8 cellular contexts compared by ENCODE assay signal in the genomic region with DNA sequence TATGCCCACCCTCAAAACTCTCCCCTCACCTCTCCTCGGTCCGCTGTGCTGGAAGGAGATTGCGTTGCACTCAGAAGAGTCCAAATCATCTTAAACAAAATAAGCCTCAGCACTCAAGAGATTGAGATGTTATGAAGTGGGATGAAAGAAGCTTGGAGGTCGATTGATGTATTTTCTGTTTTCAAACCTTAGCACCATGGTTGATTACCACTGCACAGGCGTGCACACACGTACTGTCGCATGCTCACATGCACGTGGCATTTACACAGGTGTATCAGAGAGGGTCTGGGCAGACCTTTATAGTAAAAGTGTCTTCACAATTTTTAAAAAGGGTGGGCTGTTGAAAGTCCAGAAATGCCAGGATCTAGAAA. TPM values are rescaled to one million over a fixed set of nuclear protein-coding genes. Genes with fewer than 3 reads are reported as not detected.
DNase-seq lines count a peak whose midpoint lies in the region; ATAC-seq, FAIRE-seq and TF ChIP-seq lines count a peak whose summit lies in the region.

No MANE protein-coding gene starts in this region.

- no peak for FAIRE-seq in K562 (lab: Jason Lieb, UNC)

- ATAC-seq in heart left ventricle (no peak), K562 (peak; percentile 10), GM21529 (IDR thresholded peaks at IDR 0.05; ENCODE audit: unreplicated experiment) (no peak), HG03095 (IDR thresholded peaks at IDR 0.05; ENCODE audit: unreplicated experiment) (no peak)

- TF ChIP-seq CTCF in heart left ventricle (IDR thresholded peaks at IDR 0.05) (no peak), K562 (IDR thresholded peaks at IDR 0.05 in 2 of 3, conservative IDR thresholded peaks at IDR 0.05 in 1 of 3; ENCODE audit: insufficient read depth in 2 of 3, low read depth in 1 of 3, low read length in 3 of 3) (no peak)

- WGBS in heart left ventricle, 4 donors = 12 to 18% (median 15%) methylated on average over 8 of the region's 8 CpGs
- 6% methylated on average over 8 of the region's 8 CpGs for WGBS in K562 (ENCODE audit: insufficient coverage, low coverage, missing lambda C conversion rate)
- WGBS in mesendoderm (ENCODE audit: extremely low coverage, insufficient coverage, low lambda C conversion rate) = no CpG with 5 or more reads among the region's 8 CpGs

- peak overlapping the region; percentile 39 for H4K8ac ChIP-seq in mesendoderm (ENCODE audit: low read depth, low read length)

- BruUV-seq in K562 (replicated peaks; lab: Mats Ljungman, UMichigan) = TSS peak; percentile 51

- TF ChIP-seq POLR2A in heart left ventricle (IDR thresholded peaks at IDR 0.05) = no peak
- TF ChIP-seq POLR2A in K562 (conservative IDR thresholded peaks at IDR 0.05) = no peak

- H3K9ac ChIP-seq in K562 (ENCODE audit: insufficient read depth in 1 of 2, low read depth in 2 of 2, low read length in 2 of 2) (peak overlapping the region; percentile 73 to 86; a peak in 3 of 4 replicates), mesendoderm (ENCODE audit: low read length) (peak overlapping the region; percentile 87)

- peaks cover 19% of the 10 kb centered on the region for H3K79me2 ChIP-seq in K562 (ENCODE audit: control insufficient read depth, insufficient read depth, low read length)
- peaks cover 29% of the 10 kb centered on the region for H3K79me2 ChIP-seq in mesendoderm (ENCODE audit: control insufficient read depth, insufficient read depth, low read length)

- no peaks in the 10 kb centered on the region for H4K20me1 ChIP-seq in K562 (replicated peaks; ENCODE audit: control insufficient read depth, insufficient read depth, low read length)

- H3K4me3 ChIP-seq in heart left ventricle = peak overlapping the region; percentile 42 to 85 (median 66)
- H3K4me3 ChIP-seq in K562 = peak overlapping the region; percentile 58
- peak overlapping the region; percentile 36 for H3K4me3 ChIP-seq in mesendoderm (ENCODE audit: low read length)

- DNase-seq in heart left ventricle = no peak
- no peak for DNase-seq in cardiac septum (ENCODE audit: low spot score)
- no peak for DNase-seq in K562 (ENCODE audit: extremely low read depth in 1 of 4, low spot score in 3 of 4)
- no peak for DNase-seq in mesendoderm
- no peak for DNase-seq in HuH-7.5 (ENCODE audit: low spot score)
- DNase-seq in NCI-H1436 treated with DMSO at 0.1 percent for 48 hours (lab: John Stamatoyannopoulos, UW) = no peak

- H2AFZ ChIP-seq in K562 (ENCODE audit: low read depth, low read length) = peak overlapping the region; percentile 97

- H2BK5ac ChIP-seq in mesendoderm (ENCODE audit: low read length) = peak overlapping the region; percentile 62

- peaks cover 3% of the 10 kb centered on the region for H3K79me1 ChIP-seq in mesendoderm (ENCODE audit: low read length)

- H3K9me1 ChIP-seq in K562 (ENCODE audit: control insufficient read depth, insufficient read depth, low read length) = no peaks in the 10 kb centered on the region

- CTCF ChIA-PET in K562 (lab: Yijun Ruan, JAX; ENCODE audit: low intra/inter-chr PET ratio) = interaction anchor here (0.7 kb wide), 1 partner anchor 334 kb away, joined by 3 read pairs; no protein-coding TSS in a partner anchor

- H3K4me1 ChIP-seq in heart left ventricle (peaks cover 0 to 25% (median 6%) of the 10 kb centered on the region in 12 donors), K562 (replicated peaks in 1 of 2; ENCODE audit: control insufficient read depth in 2 of 2, insufficient read depth in 2 of 2, low read length in 2 of 2) (peaks cover under 1 to 27% of the 10 kb centered on the region in 2 experiments; a peak in 4 of 5 replicates), mesendoderm (ENCODE audit: control insufficient read depth, low read depth, low read length) (peaks cover 14% of the 10 kb centered on the region)

- H3K18ac ChIP-seq in mesendoderm (ENCODE audit: low read length) = peak overlapping the region; percentile 42

- peak overlapping the region; percentile 21 for H4K5ac ChIP-seq in mesendoderm (ENCODE audit: low read length)

- no peak for TF ChIP-seq RAD21 in K562 (CRISPR knock-in tag; conservative IDR thresholded peaks at IDR 0.05 in 1 of 2, IDR thresholded peaks at IDR 0.05 in 1 of 2)

- H2BK120ac ChIP-seq in mesendoderm (ENCODE audit: low read depth, low read length) = no peak overlapping the region

- in situ Hi-C loops in K562 (cut with MboI) = no loop called here

- H3K23ac ChIP-seq in mesendoderm (ENCODE audit: low read length) = no peak overlapping the region

- intact Hi-C loops in heart left ventricle (cut with DNase I) (no loop called here), cardiac septum (cut with DNase I) (no loop called here), K562 (cut with micrococcal nuclease) (loop anchor here (2.0 to 10.0 kb wide), 5 partner anchors 40 to 480 kb away; no protein-coding TSS in a partner anchor)

- peak overlapping the region; percentile 90 for H3K56ac ChIP-seq in mesendoderm (ENCODE audit: low read length)

- no peaks in the 10 kb centered on the region for H3K36me3 ChIP-seq in heart left ventricle
- no peaks in the 10 kb centered on the region for H3K36me3 ChIP-seq in K562 (ENCODE audit: control insufficient read depth, insufficient read depth, low read length)
- no peaks in the 10 kb centered on the region for H3K36me3 ChIP-seq in mesendoderm (ENCODE audit: control insufficient read depth, insufficient read depth, low read length)

- H2BK15ac ChIP-seq in mesendoderm (replicated peaks; ENCODE audit: low read depth) = no peak overlapping the region

- H3K27ac ChIP-seq in heart left ventricle (peak overlapping the region in 11 of 12 donors; percentile 24 to 82 (median 58)), K562 (ENCODE audit: extremely low read depth, low read depth, low read length) (peak overlapping the region; percentile 75), mesendoderm (ENCODE audit: low read depth, low read length) (peak overlapping the region; percentile 82)

- POLR2A ChIA-PET in K562 (lab: Yijun Ruan, JAX) = interaction anchor here (0.6 to 2.9 kb wide), 16 partner anchors 8 to 120 kb away, joined by 3 to 23 read pairs (median 3); no protein-coding TSS in a partner anchor

- no peak overlapping the region for H3K4ac ChIP-seq in mesendoderm (ENCODE audit: low read depth, low read length)

- H3K4me2 ChIP-seq in K562 (ENCODE audit: insufficient read depth, low read length) = peak overlapping the region; percentile 93
- H3K4me2 ChIP-seq in mesendoderm (ENCODE audit: low read length) = peak overlapping the region; percentile 88

- no peaks in the 10 kb centered on the region for H3K27me3 ChIP-seq in heart left ventricle
- no peaks in the 10 kb centered on the region for H3K27me3 ChIP-seq in K562 (ENCODE audit: control insufficient read depth in 2 of 2, insufficient read depth in 2 of 2, low read length in 2 of 2)
- H3K27me3 ChIP-seq in mesendoderm (ENCODE audit: insufficient read depth, low read length, poor library complexity) = no peaks in the 10 kb centered on the region

- H2AK5ac ChIP-seq in mesendoderm (ENCODE audit: low read length) = no peak overlapping the region

- no peak for TF ChIP-seq EP300 in K562 (IDR thresholded peaks at IDR 0.05; ENCODE audit: low read length)

- H3K9me3 ChIP-seq in heart left ventricle (no peaks in the 10 kb centered on the region), K562 (replicated peaks; ENCODE audit: control insufficient read depth, insufficient read depth, low read depth, low read length) (no peaks in the 10 kb centered on the region)

TF ChIP-seq in K562, 482 proteins besides CTCF, POLR2A, EP300 and RAD21 (continues in another document):
- TF ChIP-seq SOX6 (IDR thresholded peaks at IDR 0.05) = no peak
- TF ChIP-seq HOXB6 (CRISPR knock-in tag; IDR thresholded peaks at IDR 0.05; ENCODE audit: borderline replicate concordance) = no peak
- no peak for TF ChIP-seq FOXJ3 (CRISPR knock-in tag; IDR thresholded peaks at IDR 0.05)
- no peak for TF ChIP-seq NCOA1 (IDR thresholded peaks at IDR 0.05; ENCODE audit: low read depth)
- TF ChIP-seq IRF2 (CRISPR knock-in tag; IDR thresholded peaks at IDR 0.05) = no peak
- peak; percentile 2 for TF ChIP-seq HDAC3 (IDR thresholded peaks at IDR 0.05; ENCODE audit: borderline replicate concordance, partially characterized antibody)
- 0 out of 2 replicates have a peak, but pooled peaks have one; percentile 6 for TF ChIP-seq GTF2A2 (tag; IDR thresholded peaks at IDR 0.05)
- TF ChIP-seq, protein P1, sequence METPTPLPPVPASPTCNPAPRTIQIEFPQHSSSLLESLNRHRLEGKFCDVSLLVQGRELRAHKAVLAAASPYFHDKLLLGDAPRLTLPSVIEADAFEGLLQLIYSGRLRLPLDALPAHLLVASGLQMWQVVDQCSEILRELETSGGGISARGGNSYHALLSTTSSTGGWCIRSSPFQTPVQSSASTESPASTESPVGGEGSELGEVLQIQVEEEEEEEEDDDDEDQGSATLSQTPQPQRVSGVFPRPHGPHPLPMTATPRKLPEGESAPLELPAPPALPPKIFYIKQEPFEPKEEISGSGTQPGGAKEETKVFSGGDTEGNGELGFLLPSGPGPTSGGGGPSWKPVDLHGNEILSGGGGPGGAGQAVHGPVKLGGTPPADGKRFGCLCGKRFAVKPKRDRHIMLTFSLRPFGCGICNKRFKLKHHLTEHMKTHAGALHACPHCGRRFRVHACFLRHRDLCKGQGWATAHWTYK (CRISPR knock-in tag; IDR thresholded peaks at IDR 0.05) = no peak
- TF ChIP-seq ETV1 (tag; conservative IDR thresholded peaks at IDR 0.05; ENCODE audit: low read depth) = no peak

RNA-seq across cellular contexts. Expression of a gene that starts 0.6 kb away (rescaled TPM):
- total RNA-seq in heart left ventricle = 1 to 10 TPM in 8 of 9 donors, under 1 TPM in 1; 0.83 to 5.0 (median 1.9) TPM
- 1 to 10 TPM; 1.3 to 1.5 TPM for polyA plus RNA-seq in heart left ventricle
- total RNA-seq in cardiac septum = 1.6 TPM
- 90.5 and 109 TPM in 2 replicates for total RNA-seq in K562 (2011; cell fraction: chromatin; rRNA removed; ENCODE audit: low replicate concordance)
- total RNA-seq in K562 (2011; cell fraction: nucleolus; rRNA removed) = 65.2 and 67.4 TPM in 2 replicates
- total RNA-seq in K562 (2011; cell fraction: nucleoplasm; rRNA removed) = 60.1 and 75.0 TPM in 2 replicates
- total RNA-seq in K562 (2014; rRNA removed) = 4.5 and 6.7 TPM in 2 replicates
- total RNA-seq in K562 (2014; rRNA removed; fragmentation: Illumina TruSeq; extraction: Trizol) = 7.1 and 7.9 TPM in 2 replicates
- total RNA-seq in K562 (2015; rRNA removed; fragmentation: Illumina TruSeq; extraction: Trizol) = 5.0 and 5.6 TPM in 2 replicates
- total RNA-seq in K562 (2021) = 9.2 and 9.7 TPM in 2 replicates
- polyA plus RNA-seq in K562 (2011; rRNA removed) = 15.0 and 17.0 TPM in 2 replicates
- polyA plus RNA-seq in K562 (2011; cell fraction: cytosol; rRNA removed) = 9.2 and 14.2 TPM in 2 replicates
- 62.4 and 68.7 TPM in 2 replicates for polyA plus RNA-seq in K562 (2011; cell fraction: nucleus; rRNA removed)
- polyA plus RNA-seq in K562 (2012) = 5.3 and 8.6 TPM in 2 replicates
- 5.6 and 5.7 TPM in 2 replicates for polyA plus RNA-seq in K562 (2014; fragmentation: Illumina TruSeq; extraction: Trizol)
- polyA plus RNA-seq in K562 (2014; fragmentation: Nextera tagmentation; extraction: Ambion mirVana) = 1 to 10 TPM; 2.2 to 3.4 TPM
- 7.2 and 7.3 TPM in 2 replicates for polyA plus RNA-seq in K562 (2014; rRNA removed)
- 31.8 and 34.7 TPM in 2 replicates for polyA minus RNA-seq in K562 (2011; rRNA and poly(A)+ RNA removed)
- polyA minus RNA-seq in K562 (2011; cell fraction: cytosol; rRNA and poly(A)+ RNA removed) = 6.3 and 8.8 TPM in 2 replicates
- 36.2 and 58.6 TPM in 2 replicates for polyA minus RNA-seq in K562 (2011; cell fraction: nucleus; rRNA and poly(A)+ RNA removed)
- 12.2 TPM for polyA plus RNA-seq in mesendoderm (2013, experiment 1 of 2)
- polyA plus RNA-seq in mesendoderm (2013, experiment 2 of 2) = 10.8 TPM
